Comparison of ENCODE assay signal across 16 cellular contexts in the genomic region with DNA sequence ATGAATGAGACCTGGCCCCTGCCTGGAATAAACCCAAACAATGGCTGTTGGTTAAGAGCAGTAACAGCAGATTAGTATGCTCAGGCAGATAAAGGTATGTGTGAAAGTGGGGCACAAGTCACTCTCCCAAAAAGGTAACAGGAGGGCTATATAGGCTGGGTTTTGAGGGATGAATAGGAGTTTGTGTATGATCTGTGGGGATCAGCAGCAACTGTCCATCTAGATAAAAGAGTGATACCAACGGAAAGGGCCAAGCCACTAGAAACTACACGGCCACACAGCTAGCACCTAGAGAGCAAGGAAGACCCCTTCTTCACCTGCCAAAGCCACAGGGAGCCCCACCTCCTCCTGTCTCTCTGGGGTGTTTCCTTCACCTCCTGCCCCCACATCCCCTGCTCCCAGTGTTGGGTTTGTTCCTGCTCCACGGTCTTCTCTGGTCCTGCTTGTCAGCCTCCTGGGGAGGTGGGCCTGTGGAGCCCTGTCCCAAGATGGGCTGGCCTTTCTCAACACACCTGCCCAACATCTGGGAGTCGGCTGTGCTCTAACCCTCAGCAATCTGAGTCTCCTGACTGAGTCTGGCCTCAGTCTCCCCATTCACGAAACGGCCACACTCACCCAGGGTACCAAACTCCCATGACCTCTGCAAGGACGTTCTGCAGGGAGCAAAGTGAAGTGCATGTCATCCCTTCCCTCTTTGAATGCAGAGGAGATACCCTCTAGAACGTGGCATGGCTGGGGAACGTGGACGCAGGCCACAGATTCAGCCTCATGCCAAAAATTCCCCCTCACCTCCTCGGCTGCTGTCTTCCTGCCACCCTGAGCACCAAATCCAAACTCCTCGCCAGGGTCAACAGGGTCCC.
DNase-seq lines count a peak whose midpoint lies in the region; ATAC-seq and TF ChIP-seq lines count a peak whose summit lies in the region.
"Had no signal": no experiment of that assay in that cellular context is flagged by ENCODE, and none has a peak within 500 bp of the region (broad histone marks: within the 10 kb centered on the region; RNA-seq: fewer than 3 reads in every experiment).

No MANE protein-coding gene starts in this region.

- H3K27ac Mint-ChIP-seq in CD4-positive, alpha-beta T cell, result peak overlapping the region; percentile 78

- TF ChIP-seq POLR2A in esophagus muscularis mucosa (IDR thresholded peaks at IDR 0.05; ENCODE audit: low read depth) (no peak), sigmoid colon (IDR thresholded peaks at IDR 0.05) (no peak), esophagus squamous epithelium (IDR thresholded peaks at IDR 0.05) (no peak)

- peaks cover 69% of the 10 kb centered on the region for H3K4me1 Mint-ChIP-seq in CD4-positive, alpha-beta T cell (ENCODE audit: low read depth)

- TF ChIP-seq EP300 in esophagus muscularis mucosa (IDR thresholded peaks at IDR 0.05) (no peak), sigmoid colon (IDR thresholded peaks at IDR 0.05) (no peak)

- H3K27ac ChIP-seq in CD4-positive, alpha-beta T cell (ENCODE audit: low read depth, low read length), result no peak overlapping the region
- no peak overlapping the region for H3K27ac ChIP-seq in HEK293 (ENCODE audit: extremely low read depth, low read depth, low read length)
- H3K27ac ChIP-seq in esophagus muscularis mucosa (replicated peaks in 1 of 4), result peak overlapping the region in 3 of 4 donors; percentile 89 to 91 (median 90)
- H3K27ac ChIP-seq in sigmoid colon, result peak overlapping the region in 3 of 4 donors; percentile 92 to 97 (median 96)
- peak overlapping the region in 2 of 4 donors; percentile 86 to 89 for H3K27ac ChIP-seq in esophagus squamous epithelium
- H3K27ac ChIP-seq: lower lobe of right lung, neutrophil had no signal

- H3K4me3 ChIP-seq in HEK293 (ENCODE audit: low read depth, low read length), result no peak overlapping the region
- H3K4me3 ChIP-seq in esophagus muscularis mucosa, result no peak overlapping the region
- no peak overlapping the region for H3K4me3 ChIP-seq in sigmoid colon
- H3K4me3 ChIP-seq in esophagus squamous epithelium, result no peak overlapping the region
- H3K4me3 ChIP-seq: lower lobe of right lung, MG63 had no signal

- no peak for TF ChIP-seq CTCF in CD4-positive, alpha-beta T cell (IDR thresholded peaks at IDR 0.05)
- TF ChIP-seq CTCF in HEK293 (tag by site-specific recombination; IDR thresholded peaks at IDR 0.05) (no peak), esophagus muscularis mucosa (IDR thresholded peaks at IDR 0.05) (no peak), sigmoid colon (IDR thresholded peaks at IDR 0.05) (no peak), esophagus squamous epithelium (IDR thresholded peaks at IDR 0.05) (no peak), GM10266 (IDR thresholded peaks at IDR 0.05; ENCODE audit: control insufficient read depth, insufficient read depth, low read depth, missing control alignments) (no peak)

- POLR2A ChIA-PET in CD4-positive, alpha-beta T cell (lab: Charles Lee), result no interaction called here
- POLR2A ChIA-PET in HEK293 (lab: Yijun Ruan, JAX), result no interaction called here

- H3K27me3 Mint-ChIP-seq in CD4-positive, alpha-beta T cell, result no peaks in the 10 kb centered on the region

- no peaks in the 10 kb centered on the region for H3K9me3 ChIP-seq in CD4-positive, alpha-beta T cell (ENCODE audit: control insufficient read depth, low read length)
- no peaks in the 10 kb centered on the region for H3K9me3 ChIP-seq in HEK293 (ENCODE audit: control insufficient read depth, insufficient read depth, low read depth, low read length)
- no peaks in the 10 kb centered on the region for H3K9me3 ChIP-seq in esophagus muscularis mucosa
- no peaks in the 10 kb centered on the region for H3K9me3 ChIP-seq in sigmoid colon
- no peaks in the 10 kb centered on the region for H3K9me3 ChIP-seq in esophagus squamous epithelium
- H3K9me3 ChIP-seq: lower lobe of right lung, MG63, neutrophil had no signal

- no peaks in the 10 kb centered on the region for H3K4me1 ChIP-seq in HEK293 (ENCODE audit: control insufficient read depth, insufficient read depth, low read length)
- peaks cover 39 to 75% (median 69%) of the 10 kb centered on the region in 4 donors for H3K4me1 ChIP-seq in esophagus muscularis mucosa
- peaks cover 0 to 71% (median 66%) of the 10 kb centered on the region in 4 donors for H3K4me1 ChIP-seq in sigmoid colon
- peaks cover 12 to 69% (median 35%) of the 10 kb centered on the region in 3 donors for H3K4me1 ChIP-seq in esophagus squamous epithelium

- DNase-seq in CD4-positive, alpha-beta T cell, result no peak
- no peak for DNase-seq in esophagus muscularis mucosa (ENCODE audit: extremely low spot score)
- no peak for DNase-seq in sigmoid colon
- no peak for DNase-seq in DMS 273 treated with DMSO at 0.1 percent for 48 hours (lab: John Stamatoyannopoulos, UW)
- DNase-seq in esophagus squamous epithelium (lab: John Stamatoyannopoulos, UW), result no peak
- DNase-seq in GM10266 (ENCODE audit: extremely low spot score), result no peak
- DNase-seq: activated T-cell treated with anti-CD3 and anti-CD28 coated beads, Interleukin-2, amount 50 U/mL, for 4 hours; DND-41; GOT3; lower lobe of right lung; MG63; NCI-H2081 had no signal

- WGBS in esophagus muscularis mucosa, result 90% methylated on average over 5 of the region's 12 CpGs
- 95 to 97% methylated on average over 12 of the region's 12 CpGs for WGBS in sigmoid colon, 2 donors
- 92 to 99% methylated on average over 4 to 8 of the region's 12 CpGs for WGBS in esophagus squamous epithelium, 2 donors

- no peak for ATAC-seq in CD4-positive, alpha-beta T cell (ENCODE audit: poor library complexity)
- ATAC-seq in GM21528 (IDR thresholded peaks at IDR 0.05; ENCODE audit: low FRiP score, unreplicated experiment), result no peak
- ATAC-seq: activated T-cell treated with anti-CD3 and anti-CD28 coated beads, Interleukin-2, amount 50 U/mL, for 4 hours; lower lobe of right lung had no signal

- H3K4me3 Mint-ChIP-seq in CD4-positive, alpha-beta T cell, result peak overlapping the region; percentile 68
- H3K4me3 Mint-ChIP-seq: activated T-cell treated with anti-CD3 and anti-CD28 coated beads, Interleukin-2, amount 50 U/mL, for 4 hours had no signal

- no peaks in the 10 kb centered on the region for H3K27me3 ChIP-seq in CD4-positive, alpha-beta T cell (ENCODE audit: control insufficient read depth, insufficient read depth, low read length)
- no peaks in the 10 kb centered on the region for H3K27me3 ChIP-seq in esophagus muscularis mucosa
- no peaks in the 10 kb centered on the region for H3K27me3 ChIP-seq in sigmoid colon
- H3K27me3 ChIP-seq in esophagus squamous epithelium, result no peaks in the 10 kb centered on the region
- H3K27me3 ChIP-seq: dorsolateral prefrontal cortex, MG63, neutrophil had no signal

- H3K9me3 Mint-ChIP-seq in CD4-positive, alpha-beta T cell, result no peaks in the 10 kb centered on the region
- H3K9me3 Mint-ChIP-seq: activated T-cell treated with anti-CD3 and anti-CD28 coated beads, Interleukin-2, amount 50 U/mL, for 4 hours had no signal

- peaks cover 43% of the 10 kb centered on the region for H3K36me3 Mint-ChIP-seq in CD4-positive, alpha-beta T cell (ENCODE audit: low read depth)

- CTCF ChIA-PET in CD4-positive, alpha-beta T cell (lab: Charles Lee), result no interaction called here
- CTCF ChIA-PET in HEK293 (lab: Yijun Ruan, JAX), result no interaction called here

- H3K36me3 ChIP-seq in HEK293 (ENCODE audit: control insufficient read depth in 2 of 2, insufficient read depth in 1 of 2, low read length in 2 of 2) (peaks cover 0 to 65% of the 10 kb centered on the region in 2 experiments; a peak in 1 of 3 replicates), esophagus muscularis mucosa (peaks cover 15 to 69% (median 49%) of the 10 kb centered on the region in 4 donors), sigmoid colon (peaks cover 0 to 43% (median 14%) of the 10 kb centered on the region in 4 donors), esophagus squamous epithelium (peaks cover 0 to 91% (median 17%) of the 10 kb centered on the region in 3 donors)
- H3K36me3 ChIP-seq: neutrophil had no signal

- intact Hi-C loops in CD4-positive, alpha-beta T cell (cut with DNase I, micrococcal nuclease), result loop anchor here in 1 of 2 experiments (10.0 kb wide), 2 partner anchors 106 to 306 kb away; a partner anchor contains a TSS
- intact Hi-C loops in esophagus muscularis mucosa (cut with DNase I) (no loop called here), sigmoid colon (cut with DNase I) (loop anchor here (5.0 kb wide), 3 partner anchors 58 to 298 kb away; a partner anchor contains a TSS), esophagus squamous epithelium (cut with DNase I) (no loop called here)

TF ChIP-seq in HEK293, 187 proteins besides CTCF, POLR2A, EP300 and RAD21 (continues in another document):
- TF ChIP-seq HOXD13 (CRISPR knock-in tag; IDR thresholded peaks at IDR 0.05; ENCODE audit: borderline replicate concordance) (no peak), ZFP3 (tag by site-specific recombination; IDR thresholded peaks at IDR 0.05; ENCODE audit: low read depth) (peak; percentile 96)

Comparison
In these comparisons a context has a peak if more than half of its experiments do, and no peak if none do; other contexts are left out.
1. H3K27ac ChIP-seq: peak in esophagus muscularis mucosa (3 of 4) and sigmoid colon (3 of 4); none in CD4-positive, alpha-beta T cell (single experiment) and HEK293 (single experiment).